ENCODE assay signal across 8 cellular contexts in genomic region chr17:30710296-30711088, GRCh38.
DNase-seq lines count a peak whose midpoint lies in the region; ATAC-seq, FAIRE-seq and TF ChIP-seq lines count a peak whose summit lies in the region.
"Not testable (repeated sequence)": the region's sequence is repeated elsewhere in the genome, so short reads cannot be mapped to it uniquely, and the experiment has no call there.

No MANE protein-coding gene starts in this region.

- peak overlapping the region; percentile 74 for H3K4me3 Mint-ChIP-seq in activated CD8-positive, alpha-beta T cell treated with anti-CD3 and anti-CD28 coated beads, Interleukin-2, amount 10 ng/mL, durations not matched to agents 7 days and 5 days
- H3K4me3 Mint-ChIP-seq in central memory CD8-positive, alpha-beta T cell: peak overlapping the region; percentile 75

- H3K4me1 ChIP-seq in A549; cardiac muscle cell (ENCODE audit: low read depth): not testable (repeated sequence)
- peaks cover 25% of the 10 kb centered on the region for H3K4me1 ChIP-seq in mononuclear cell (ENCODE audit: insufficient read depth, low read length)

- not testable (repeated sequence) for H3K9me3 Mint-ChIP-seq in activated CD8-positive, alpha-beta T cell treated with anti-CD3 and anti-CD28 coated beads, Interleukin-2, amount 10 ng/mL, durations not matched to agents 7 days and 5 days (ENCODE audit: insufficient read depth); central memory CD8-positive, alpha-beta T cell

- not testable (repeated sequence) for TF ChIP-seq EP300 in A549 (IDR thresholded peaks at IDR 0.05)

- peaks cover 26% of the 10 kb centered on the region for H3K4me1 Mint-ChIP-seq in activated CD8-positive, alpha-beta T cell treated with anti-CD3 and anti-CD28 coated beads, Interleukin-2, amount 10 ng/mL, durations not matched to agents 7 days and 5 days (ENCODE audit: low read depth)
- peaks cover 51% of the 10 kb centered on the region for H3K4me1 Mint-ChIP-seq in central memory CD8-positive, alpha-beta T cell

- H3K4me2 ChIP-seq in A549: peak overlapping the region; percentile 94

- H3K27ac Mint-ChIP-seq in activated CD8-positive, alpha-beta T cell treated with anti-CD3 and anti-CD28 coated beads, Interleukin-2, amount 10 ng/mL, durations not matched to agents 7 days and 5 days: not testable (repeated sequence)
- peak overlapping the region; percentile 74 for H3K27ac Mint-ChIP-seq in central memory CD8-positive, alpha-beta T cell (ENCODE audit: low read depth)

- FAIRE-seq in A549 (lab: Jason Lieb, UNC): not testable (repeated sequence)

- TF ChIP-seq POLR2A in A549 (IDR thresholded peaks at IDR 0.05; ENCODE audit: low read length): not testable (repeated sequence)

- not testable (repeated sequence) for ATAC-seq in A549; activated CD8-positive, alpha-beta T cell treated with anti-CD3 and anti-CD28 coated beads, Interleukin-2, amount 10 ng/mL, durations not matched to agents 7 days and 5 days; central memory CD8-positive, alpha-beta T cell (replicated peaks; ENCODE audit: extremely low read depth, poor library complexity, severe bottlenecking)

- CTCF ChIA-PET in A549 (lab: Yijun Ruan, JAX): interaction anchor here (1.3 to 2.3 kb wide), 3 partner anchors 9 to 233 kb away, joined by 3 to 8 read pairs (median 6); partner anchors contain the start of gene GOSR1
- CTCF ChIA-PET in activated CD8-positive, alpha-beta T cell treated with anti-CD3 and anti-CD28 coated beads, Interleukin-2, amount 10 ng/mL, durations not matched to agents 7 days and 5 days (lab: Charles Lee): not testable (repeated sequence)

- TF ChIP-seq CTCF in A549 (IDR thresholded peaks at IDR 0.05); GM12875 (IDR thresholded peaks at IDR 0.05; ENCODE audit: borderline replicate concordance, insufficient read depth, low read depth, low read length); cardiac muscle cell (IDR thresholded peaks at IDR 0.05; ENCODE audit: low read depth, low read length): not testable (repeated sequence)

- not testable (repeated sequence) for H3K36me3 ChIP-seq in cardiac muscle cell

- not testable (repeated sequence) for DNase-seq in A549 (ENCODE audit: low read depth in 1 of 2, low spot score in 1 of 2); activated CD8-positive, alpha-beta T cell treated with anti-CD3 and anti-CD28 coated beads, Interleukin-2, amount 10 ng/mL, durations not matched to agents 7 days and 5 days; central memory CD8-positive, alpha-beta T cell (ENCODE audit: low spot score in 2 of 2); cardiac muscle cell (ENCODE audit: low read depth in 1 of 2, low spot score in 1 of 2); skeletal muscle cell (ENCODE audit: low read depth)
- peak; percentile 44 for DNase-seq in NCI-H69 (lab: John Stamatoyannopoulos, UW)

- TF ChIP-seq RAD21 in A549 (conservative IDR thresholded peaks at IDR 0.05 in 1 of 2, IDR thresholded peaks at IDR 0.05 in 1 of 2): not testable (repeated sequence)

- H3K9me3 ChIP-seq in A549; cardiac muscle cell (ENCODE audit: low read depth); mononuclear cell (ENCODE audit: low read depth, low read length): not testable (repeated sequence)

- H3K27me3 Mint-ChIP-seq in activated CD8-positive, alpha-beta T cell treated with anti-CD3 and anti-CD28 coated beads, Interleukin-2, amount 10 ng/mL, durations not matched to agents 7 days and 5 days (ENCODE audit: low read depth): peaks cover 46% of the 10 kb centered on the region
- not testable (repeated sequence) for H3K27me3 Mint-ChIP-seq in central memory CD8-positive, alpha-beta T cell

- not testable (repeated sequence) for H3K27me3 ChIP-seq in cardiac muscle cell; mononuclear cell (ENCODE audit: insufficient read depth, low read length)

- H3K27ac ChIP-seq in A549: peak overlapping the region; percentile 91 to 97
- peak overlapping the region; percentile 7 for H3K27ac ChIP-seq in cardiac muscle cell

- 56% methylated on average over 16 of the region's 29 CpGs for WGBS in A549 (ENCODE audit: missing lambda C conversion rate)

- POLR2A ChIA-PET in A549 (lab: Yijun Ruan, JAX); activated CD8-positive, alpha-beta T cell treated with anti-CD3 and anti-CD28 coated beads, Interleukin-2, amount 10 ng/mL, durations not matched to agents 7 days and 5 days (lab: Charles Lee): not testable (repeated sequence)

- H3K4me3 ChIP-seq in A549 (peak overlapping the region; percentile 97), GM12875 (ENCODE audit: low read depth, low read length) (peak overlapping the region; percentile 71), cardiac muscle cell (peak overlapping the region; percentile 71), mononuclear cell (ENCODE audit: low read length) (peak overlapping the region; percentile 66), skeletal muscle cell (ENCODE audit: low read depth, low read length) (peak overlapping the region; percentile 62)

- H3K36me3 Mint-ChIP-seq in activated CD8-positive, alpha-beta T cell treated with anti-CD3 and anti-CD28 coated beads, Interleukin-2, amount 10 ng/mL, durations not matched to agents 7 days and 5 days (ENCODE audit: low read depth); central memory CD8-positive, alpha-beta T cell (ENCODE audit: insufficient read depth): not testable (repeated sequence)
